8 cellular contexts compared by ENCODE assay signal in the genomic region with DNA sequence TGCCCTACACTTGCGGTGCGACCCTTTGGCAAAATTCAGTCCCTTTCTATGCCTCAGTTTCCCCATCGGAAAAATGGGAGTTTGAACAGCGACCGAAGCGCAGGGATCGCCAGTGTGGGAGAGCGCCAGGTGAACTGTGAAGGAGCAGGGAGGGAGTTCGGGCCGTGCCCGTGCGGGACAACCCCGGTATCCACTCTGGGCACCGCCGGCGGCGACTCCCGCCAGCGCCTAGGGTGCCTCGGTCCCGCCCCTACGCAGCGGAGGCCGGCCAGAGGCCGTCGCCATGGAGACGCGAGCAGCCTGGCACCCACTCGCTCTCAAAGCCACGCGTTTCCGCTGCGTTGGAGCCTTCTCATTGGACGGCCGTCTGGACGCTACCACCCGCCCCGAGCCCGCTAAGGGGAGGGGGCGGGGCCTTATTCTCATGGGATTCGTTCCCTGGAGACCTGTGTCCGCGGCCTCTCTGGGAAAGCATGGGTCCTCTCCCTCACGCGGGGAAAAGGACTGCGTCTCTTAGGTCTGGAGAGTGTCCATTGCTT. TPM values are rescaled to one million over a fixed set of nuclear protein-coding genes. Genes with fewer than 3 reads are reported as not detected.
DNase-seq lines count a peak whose midpoint lies in the region; ATAC-seq, FAIRE-seq and TF ChIP-seq lines count a peak whose summit lies in the region.

No MANE protein-coding gene starts in this region.

- no peak; a peak in 1 of 4 replicates for TF ChIP-seq EP300 in HepG2 (IDR thresholded peaks at IDR 0.05; ENCODE audit: low read depth in 2 of 2, low read length in 2 of 2)
- TF ChIP-seq EP300 in HepG2 (CRISPR knock-in tag; IDR thresholded peaks at IDR 0.05; ENCODE audit: borderline replicate concordance), result no peak

- peak; percentile 58 to 79; a peak in 3 of 4 replicates for TF ChIP-seq POLR2A in HepG2 (IDR thresholded peaks at IDR 0.05; ENCODE audit: insufficient read depth in 1 of 2, low read depth in 2 of 2, low read length in 2 of 2)

- H3K27me3 ChIP-seq in BLaER1 (no peaks in the 10 kb centered on the region), HepG2 (ENCODE audit: control insufficient read depth in 1 of 2, insufficient read depth in 2 of 2, low read length in 2 of 2) (no peaks in the 10 kb centered on the region)

- DNase-seq in NCI-H526 treated with DMSO at 0.1 percent for 48 hours (lab: John Stamatoyannopoulos, UW) (peak; percentile 96), dermis blood vessel endothelial cell (peak; percentile 98), HepG2 (ENCODE audit: low spot score) (peak; percentile 97)
- peak; percentile 96 for DNase-seq in activated CD4-positive, alpha-beta T cell treated with anti-CD3 and anti-CD28 coated beads, Interleukin-2, amount 50 U/mL, for 1 hour
- DNase-seq in stimulated activated CD4-positive, alpha-beta T cell treated with anti-CD3 and anti-CD28 coated beads, Interleukin-4, amount 100 ng/mL, for 1 hour, result peak; percentile 96

- in situ Hi-C loops in HepG2 (cut with HindIII; ENCODE audit: extremely low pct_ligation_motif_present, low pct_unique_long_range_greater_than_20kb), result no loop called here

- H3K79me2 ChIP-seq in HepG2 (ENCODE audit: insufficient read depth, low read length), result peaks cover 42% of the 10 kb centered on the region

- H4K20me1 ChIP-seq in BLaER1 (peaks cover 42% of the 10 kb centered on the region), HepG2 (ENCODE audit: insufficient read depth, low read length) (peaks cover 22% of the 10 kb centered on the region)

- H3K27ac ChIP-seq in BLaER1, result peak overlapping the region; percentile 92
- H3K27ac ChIP-seq in HepG2 (ENCODE audit: extremely low read length, insufficient read depth, low read length), result peak overlapping the region; percentile 94

- WGBS in HepG2 (ENCODE audit: low lambda C conversion rate), result 3% methylated on average over 13 of the region's 46 CpGs

- ATAC-seq in GM19328 (IDR thresholded peaks at IDR 0.05; ENCODE audit: unreplicated experiment), result peak; percentile 74
- ATAC-seq in HG03469 (IDR thresholded peaks at IDR 0.05; ENCODE audit: unreplicated experiment), result peak; percentile 55
- ATAC-seq in HepG2, result peak; percentile 90

- no peak for TF ChIP-seq RAD21 in HepG2 (CRISPR knock-in tag; IDR thresholded peaks at IDR 0.05)

- H3K36me3 ChIP-seq in BLaER1 (no peaks in the 10 kb centered on the region), HepG2 (replicated peaks in 1 of 2; ENCODE audit: control insufficient read depth in 1 of 2, insufficient read depth in 2 of 2, low read length in 2 of 2) (no peaks in the 10 kb centered on the region)

- H3K4me2 ChIP-seq in BLaER1 (peak overlapping the region; percentile 82), HepG2 (ENCODE audit: low read depth, low read length) (peak overlapping the region; percentile 98)

- POLR2A ChIA-PET in HepG2 (lab: Yijun Ruan, JAX), result interaction anchor here (0.6 to 1.4 kb wide), 6 partner anchors 23 to 294 kb away, joined by 3 to 4 read pairs (median 3); a partner anchor contains a TSS

- H3K4me1 ChIP-seq in BLaER1 (peaks cover 51% of the 10 kb centered on the region), HepG2 (ENCODE audit: insufficient read depth, low read length) (peaks cover 44% of the 10 kb centered on the region)

- intact Hi-C loops in HepG2 (cut with micrococcal nuclease; ENCODE audit: unreplicated experiment), result loop anchor here (5.0 kb wide), 2 partner anchors 39 to 1391 kb away; a partner anchor contains a TSS

- H3K9me3 ChIP-seq in BLaER1, result no peaks in the 10 kb centered on the region
- H3K9me3 ChIP-seq in HepG2 (ENCODE audit: low read length), result no peaks in the 10 kb centered on the region

- TSS peak; percentile 61 for BruUV-seq in HepG2 (replicated peaks; lab: Mats Ljungman, UMichigan)

- FAIRE-seq in HepG2 (lab: Jason Lieb, UNC), result peak; percentile 79

- CTCF ChIA-PET in HepG2 (lab: Yijun Ruan, JAX; ENCODE audit: low intra/inter-chr PET ratio, low total read pairs), result no interaction called here

- H3K9ac ChIP-seq in BLaER1 (peak overlapping the region; percentile 94), HepG2 (ENCODE audit: insufficient read depth, low read depth, low read length) (peak overlapping the region; percentile 85)

- H2AFZ ChIP-seq in HepG2 (ENCODE audit: low read length), result peak overlapping the region; percentile 71

- peak overlapping the region; percentile 96 for H3K4me3 ChIP-seq in BLaER1
- H3K4me3 ChIP-seq in HepG2 (replicated peaks in 1 of 3; ENCODE audit: insufficient read depth in 1 of 3, low read depth in 2 of 3, low read length in 3 of 3), result peak overlapping the region; percentile 77 to 91 (median 83)

- TF ChIP-seq CTCF in HepG2 (CRISPR knock-in tag; IDR thresholded peaks at IDR 0.05), result no peak

RNA-seq across cellular contexts. Expression of a gene that starts 0.7 kb away (rescaled TPM):
- total RNA-seq in dermis blood vessel endothelial cell (46.5 and 75.1 TPM in 2 replicates), HepG2 (2016; rRNA removed; fragmentation: Illumina TruSeq; extraction: Trizol) (95.5 and 156 TPM in 2 replicates)
- 31.1 and 43.3 TPM in 2 replicates for total RNA-seq in HepG2 (2016; cell fraction: cytosol; rRNA removed; fragmentation: Illumina TruSeq; extraction: Trizol; ENCODE audit: low read depth)
- 92.5 and 153 TPM in 2 replicates for total RNA-seq in HepG2 (2016; cell fraction: insoluble cytoplasmic fraction; rRNA removed; fragmentation: Illumina TruSeq; extraction: Trizol)
- 74.8 and 84.9 TPM in 2 replicates for total RNA-seq in HepG2 (2016; cell fraction: membrane; rRNA removed; fragmentation: Illumina TruSeq; extraction: Trizol)
- total RNA-seq in HepG2 (2016; cell fraction: nucleus; rRNA removed; fragmentation: Illumina TruSeq; extraction: Trizol), result 133 and 164 TPM in 2 replicates
- polyA plus RNA-seq in HepG2 (2011; rRNA removed), result 35.3 and 49.8 TPM in 2 replicates
- 26.8 and 37.8 TPM in 2 replicates for polyA plus RNA-seq in HepG2 (2011; cell fraction: cytosol; rRNA removed)
- polyA plus RNA-seq in HepG2 (2011; cell fraction: nucleus; rRNA removed), result 18.9 and 25.8 TPM in 2 replicates
- polyA plus RNA-seq in HepG2 (2012), result 53.8 and 55.5 TPM in 2 replicates
- 50.6 and 60.4 TPM in 2 replicates for polyA plus RNA-seq in HepG2 (2016; cell fraction: cytosol; fragmentation: Illumina TruSeq; extraction: Trizol; ENCODE audit: low read depth)
- polyA plus RNA-seq in HepG2 (2016; cell fraction: insoluble cytoplasmic fraction; fragmentation: Illumina TruSeq; extraction: Trizol; ENCODE audit: low read depth), result 79.3 and 82.1 TPM in 2 replicates
- polyA plus RNA-seq in HepG2 (2016; cell fraction: membrane; fragmentation: Illumina TruSeq; extraction: Trizol; ENCODE audit: low read depth), result 61.3 and 75.0 TPM in 2 replicates
- polyA plus RNA-seq in HepG2 (2016; cell fraction: nucleus; fragmentation: Illumina TruSeq; extraction: Trizol; ENCODE audit: insufficient read depth, low read depth), result 177 and 196 TPM in 2 replicates
- 39.9 and 58.9 TPM in 2 replicates for polyA minus RNA-seq in HepG2 (2011; rRNA and poly(A)+ RNA removed; ENCODE audit: low replicate concordance)
- polyA minus RNA-seq in HepG2 (2011; cell fraction: cytosol; rRNA and poly(A)+ RNA removed), result 37.0 and 60.4 TPM in 2 replicates
- 19.3 and 30.8 TPM in 2 replicates for polyA minus RNA-seq in HepG2 (2011; cell fraction: nucleus; rRNA and poly(A)+ RNA removed)

RNA-seq across cellular contexts. Expression of a gene that starts 24.0 kb away (rescaled TPM):
- total RNA-seq in dermis blood vessel endothelial cell, result 22.1 and 35.1 TPM in 2 replicates
- 19.6 and 30.7 TPM in 2 replicates for total RNA-seq in HepG2 (2016; rRNA removed; fragmentation: Illumina TruSeq; extraction: Trizol)
- total RNA-seq in HepG2 (2016; cell fraction: cytosol; rRNA removed; fragmentation: Illumina TruSeq; extraction: Trizol; ENCODE audit: low read depth), result 4.9 and 5.2 TPM in 2 replicates
- 20.3 and 28.2 TPM in 2 replicates for total RNA-seq in HepG2 (2016; cell fraction: insoluble cytoplasmic fraction; rRNA removed; fragmentation: Illumina TruSeq; extraction: Trizol)
- 13.5 and 13.6 TPM in 2 replicates for total RNA-seq in HepG2 (2016; cell fraction: membrane; rRNA removed; fragmentation: Illumina TruSeq; extraction: Trizol)
- 15.8 and 19.8 TPM in 2 replicates for total RNA-seq in HepG2 (2016; cell fraction: nucleus; rRNA removed; fragmentation: Illumina TruSeq; extraction: Trizol)
- polyA plus RNA-seq in HepG2 (2011; rRNA removed), result 18.6 and 19.7 TPM in 2 replicates
- 14.9 and 17.8 TPM in 2 replicates for polyA plus RNA-seq in HepG2 (2011; cell fraction: cytosol; rRNA removed)
- polyA plus RNA-seq in HepG2 (2011; cell fraction: nucleus; rRNA removed), result 19.3 and 19.7 TPM in 2 replicates
- 16.7 and 17.6 TPM in 2 replicates for polyA plus RNA-seq in HepG2 (2012)
- polyA plus RNA-seq in HepG2 (2016; cell fraction: cytosol; fragmentation: Illumina TruSeq; extraction: Trizol; ENCODE audit: low read depth), result 3.8 and 4.1 TPM in 2 replicates
- 27.6 and 27.9 TPM in 2 replicates for polyA plus RNA-seq in HepG2 (2016; cell fraction: insoluble cytoplasmic fraction; fragmentation: Illumina TruSeq; extraction: Trizol; ENCODE audit: low read depth)
- polyA plus RNA-seq in HepG2 (2016; cell fraction: membrane; fragmentation: Illumina TruSeq; extraction: Trizol; ENCODE audit: low read depth), result 9.0 TPM in 2 replicates
- 25.6 and 26.1 TPM in 2 replicates for polyA plus RNA-seq in HepG2 (2016; cell fraction: nucleus; fragmentation: Illumina TruSeq; extraction: Trizol; ENCODE audit: insufficient read depth, low read depth)
- 27.6 and 29.3 TPM in 2 replicates for polyA minus RNA-seq in HepG2 (2011; rRNA and poly(A)+ RNA removed; ENCODE audit: low replicate concordance)
- polyA minus RNA-seq in HepG2 (2011; cell fraction: cytosol; rRNA and poly(A)+ RNA removed), result 14.1 and 15.8 TPM in 2 replicates
- 11.6 and 11.8 TPM in 2 replicates for polyA minus RNA-seq in HepG2 (2011; cell fraction: nucleus; rRNA and poly(A)+ RNA removed)

RNA-seq across cellular contexts. Expression of a gene that starts 39.4 kb away (rescaled TPM):
- total RNA-seq in dermis blood vessel endothelial cell (24.7 and 31.0 TPM in 2 replicates), HepG2 (2016; rRNA removed; fragmentation: Illumina TruSeq; extraction: Trizol) (22.4 and 27.7 TPM in 2 replicates)
- 6.0 and 6.3 TPM in 2 replicates for total RNA-seq in HepG2 (2016; cell fraction: cytosol; rRNA removed; fragmentation: Illumina TruSeq; extraction: Trizol; ENCODE audit: low read depth)
- 23.1 and 29.1 TPM in 2 replicates for total RNA-seq in HepG2 (2016; cell fraction: insoluble cytoplasmic fraction; rRNA removed; fragmentation: Illumina TruSeq; extraction: Trizol)
- 9.4 and 9.6 TPM in 2 replicates for total RNA-seq in HepG2 (2016; cell fraction: membrane; rRNA removed; fragmentation: Illumina TruSeq; extraction: Trizol)
- total RNA-seq in HepG2 (2016; cell fraction: nucleus; rRNA removed; fragmentation: Illumina TruSeq; extraction: Trizol), result 15.4 and 17.9 TPM in 2 replicates
- polyA plus RNA-seq in HepG2 (2011; rRNA removed), result 17.4 and 25.4 TPM in 2 replicates
- polyA plus RNA-seq in HepG2 (2011; cell fraction: cytosol; rRNA removed), result 18.0 and 24.2 TPM in 2 replicates
- 56.5 and 57.9 TPM in 2 replicates for polyA plus RNA-seq in HepG2 (2011; cell fraction: nucleus; rRNA removed)
- 16.1 and 18.5 TPM in 2 replicates for polyA plus RNA-seq in HepG2 (2012)
- polyA plus RNA-seq in HepG2 (2016; cell fraction: cytosol; fragmentation: Illumina TruSeq; extraction: Trizol; ENCODE audit: low read depth), result 4.5 and 4.6 TPM in 2 replicates
- polyA plus RNA-seq in HepG2 (2016; cell fraction: insoluble cytoplasmic fraction; fragmentation: Illumina TruSeq; extraction: Trizol; ENCODE audit: low read depth), result 17.0 and 22.0 TPM in 2 replicates
- 5.6 and 5.7 TPM in 2 replicates for polyA plus RNA-seq in HepG2 (2016; cell fraction: membrane; fragmentation: Illumina TruSeq; extraction: Trizol; ENCODE audit: low read depth)
- polyA plus RNA-seq in HepG2 (2016; cell fraction: nucleus; fragmentation: Illumina TruSeq; extraction: Trizol; ENCODE audit: insufficient read depth, low read depth), result 30.9 and 31.9 TPM in 2 replicates
- 6.9 and 23.2 TPM in 2 replicates for polyA minus RNA-seq in HepG2 (2011; rRNA and poly(A)+ RNA removed; ENCODE audit: low replicate concordance)
- 15.2 and 16.1 TPM in 2 replicates for polyA minus RNA-seq in HepG2 (2011; cell fraction: cytosol; rRNA and poly(A)+ RNA removed)
- 9.3 and 10.6 TPM in 2 replicates for polyA minus RNA-seq in HepG2 (2011; cell fraction: nucleus; rRNA and poly(A)+ RNA removed)

RNA-seq across cellular contexts. Expression of a gene that starts 45.8 kb away (rescaled TPM):
- total RNA-seq in dermis blood vessel endothelial cell, result 0.17 TPM in 1 of 2 replicates, not detected in the other
- total RNA-seq in HepG2 (2016; rRNA removed; fragmentation: Illumina TruSeq; extraction: Trizol), result not detected in 2 replicates
- not detected in 2 replicates for total RNA-seq in HepG2 (2016; cell fraction: cytosol; rRNA removed; fragmentation: Illumina TruSeq; extraction: Trizol; ENCODE audit: low read depth)
- total RNA-seq in HepG2 (2016; cell fraction: insoluble cytoplasmic fraction; rRNA removed; fragmentation: Illumina TruSeq; extraction: Trizol), result not detected in 2 replicates
- total RNA-seq in HepG2 (2016; cell fraction: membrane; rRNA removed; fragmentation: Illumina TruSeq; extraction: Trizol), result not detected in 2 replicates
- not detected in 2 replicates for total RNA-seq in HepG2 (2016; cell fraction: nucleus; rRNA removed; fragmentation: Illumina TruSeq; extraction: Trizol)
- polyA plus RNA-seq in HepG2 (2011; rRNA removed), result not detected in 2 replicates
- polyA plus RNA-seq in HepG2 (2011; cell fraction: cytosol; rRNA removed), result 0.03 and 0.04 TPM in 2 replicates
- polyA plus RNA-seq in HepG2 (2011; cell fraction: nucleus; rRNA removed), result not detected in 2 replicates
- 0.07 TPM in 1 of 2 replicates, not detected in the other for polyA plus RNA-seq in HepG2 (2012)
- not detected in 2 replicates for polyA plus RNA-seq in HepG2 (2016; cell fraction: cytosol; fragmentation: Illumina TruSeq; extraction: Trizol; ENCODE audit: low read depth)
- not detected in 2 replicates for polyA plus RNA-seq in HepG2 (2016; cell fraction: insoluble cytoplasmic fraction; fragmentation: Illumina TruSeq; extraction: Trizol; ENCODE audit: low read depth)
- not detected in 2 replicates for polyA plus RNA-seq in HepG2 (2016; cell fraction: membrane; fragmentation: Illumina TruSeq; extraction: Trizol; ENCODE audit: low read depth)
- polyA plus RNA-seq in HepG2 (2016; cell fraction: nucleus; fragmentation: Illumina TruSeq; extraction: Trizol; ENCODE audit: insufficient read depth, low read depth), result not detected in 2 replicates
- 0.22 TPM in 1 of 2 replicates, not detected in the other for polyA minus RNA-seq in HepG2 (2011; rRNA and poly(A)+ RNA removed; ENCODE audit: low replicate concordance)
- polyA minus RNA-seq in HepG2 (2011; cell fraction: cytosol; rRNA and poly(A)+ RNA removed), result not detected in 2 replicates
- polyA minus RNA-seq in HepG2 (2011; cell fraction: nucleus; rRNA and poly(A)+ RNA removed), result not detected in 2 replicates

Comparison
In these comparisons a context has a peak if more than half of its experiments do, and no peak if none do; other contexts are left out.
1. Peak in every context shown above with its lines: DNase-seq, ATAC-seq, H3K4me3 ChIP-seq and H3K27ac ChIP-seq.